In genomic region chr16:1772908-1773702, GRCh38 we compare ENCODE assay signal across 8 cellular contexts. TPM values are rescaled to one million over a fixed set of nuclear protein-coding genes. Genes with fewer than 3 reads are reported as not detected.
DNase-seq lines count a peak whose midpoint lies in the region; ATAC-seq and TF ChIP-seq lines count a peak whose summit lies in the region.

Gene MRPS34 (minus strand): TSS chr16:1773134. CDS start chr16:1773119, 15 bp downstream.

- H3K36me3 ChIP-seq in HAP-1 (replicated peaks) (peaks cover 57% of the 10 kb centered on the region), left ventricle myocardium inferior (peaks cover 45% of the 10 kb centered on the region), psoas muscle (ENCODE audit: insufficient read depth in 1 of 2, low read depth in 1 of 2) (peaks cover 0 to 48% of the 10 kb centered on the region in 2 donors)

- intact Hi-C loops in T-helper 1 cell treated with Interleukin-12 subunit alpha and Interleukin-12 subunit beta and Interleukin-4 antibody, amounts not matched to agents 30 ng/mL and 1 ng/mL, for 36 hours (cut with micrococcal nuclease), result loop anchor here (1.0 to 10.0 kb wide), 10 partner anchors 9 to 899 kb away; partner anchors contain the start of genes CLCN7, CRAMP1, FAHD1 and HAGH
- intact Hi-C loops in left ventricle myocardium inferior (cut with micrococcal nuclease) (no loop called here), psoas muscle (cut with DNase I) (loop anchor here (5.0 to 10.0 kb wide), 2 partner anchors 66 to 172 kb away; partner anchors contain the start of genes MAPK8IP3 (in 1 of the 2) and MSRB1 (in 1 of the 2))

- H3K27me3 ChIP-seq in HAP-1 (ENCODE audit: low read depth) (no peaks in the 10 kb centered on the region), left ventricle myocardium inferior (ENCODE audit: low read depth) (no peaks in the 10 kb centered on the region), psoas muscle (ENCODE audit: insufficient read depth in 3 of 3, low read length in 2 of 3) (no peaks in the 10 kb centered on the region)

- H3K9me3 ChIP-seq in HAP-1, result no peaks in the 10 kb centered on the region
- H3K9me3 ChIP-seq in left ventricle myocardium inferior (replicated peaks), result no peaks in the 10 kb centered on the region
- no peaks in the 10 kb centered on the region for H3K9me3 ChIP-seq in psoas muscle

- peak; percentile 65 to 80 (median 78) for ATAC-seq in psoas muscle

- H3K4me3 ChIP-seq in HAP-1 (peak within 1 kb of the TSS; percentile 86), left ventricle myocardium inferior (peak within 1 kb of the TSS; percentile 92), psoas muscle (peak within 1 kb of the TSS; percentile 76)

- peak; percentile 78 for DNase-seq in EH (ENCODE audit: low read depth)
- peak; percentile 72 to 91 for DNase-seq in HAP-1 (ENCODE audit: low spot score in 2 of 2)
- DNase-seq in NCI-H128 (lab: John Stamatoyannopoulos, UW; ENCODE audit: unreplicated experiment), result peak; percentile 57
- DNase-seq in amniotic epithelial cell (ENCODE audit: low read depth), result peak; percentile 77
- DNase-seq in left ventricle myocardium inferior, result peak; percentile 86
- DNase-seq in psoas muscle, result peak; percentile 87 to 92
- DNase-seq in ureter (ENCODE audit: low spot score), result peak; percentile 86

- 0 to 1% (median 1%) methylated on average over 62 to 108 of the region's 108 CpGs for WGBS in psoas muscle, 3 donors

- H3K27ac ChIP-seq in left ventricle myocardium inferior (replicated peaks), result peak within 1 kb of the TSS; percentile 95
- peak within 1 kb of the TSS; percentile 90 for H3K27ac ChIP-seq in psoas muscle

- H3K4me1 ChIP-seq in HAP-1 (peaks cover 6% of the 10 kb centered on the region; the same call in 1 of the 2 replicates), left ventricle myocardium inferior (peaks cover 65% of the 10 kb centered on the region), psoas muscle (peaks cover 18% of the 10 kb centered on the region)

- TF ChIP-seq CTCF in left ventricle myocardium inferior (IDR thresholded peaks at IDR 0.05; ENCODE audit: borderline replicate concordance), result peak; percentile 79
- TF ChIP-seq CTCF in psoas muscle (IDR thresholded peaks at IDR 0.05), result peak; percentile 66

- in situ Hi-C loops in HAP-1 (cut with MboI; ENCODE audit: low sequenced_read_pairs), result loop anchor here (5.0 kb wide), 1 partner anchor 66 kb away; the partner anchor contains the start of gene MAPK8IP3

RNA-seq across cellular contexts. Expression of gene MRPS34, which starts in this region (rescaled TPM):
- total RNA-seq in T-helper 1 cell treated with Interleukin-12 subunit alpha and Interleukin-12 subunit beta and Interleukin-4 antibody, amounts not matched to agents 30 ng/mL and 1 ng/mL, for 36 hours, result 112 and 118 TPM in 2 replicates
- 78.0 TPM for total RNA-seq in left ventricle myocardium inferior
- 10 to 100 TPM; 56.3 to 75.1 (median 71.4) TPM for total RNA-seq in psoas muscle
- polyA plus RNA-seq in psoas muscle, result 100 to 1,000 TPM in 2 of 3 donors, 10 to 100 TPM in 1; 85.6 to 172 (median 138) TPM
- total RNA-seq in ureter, result 78.6 TPM

Comparison
In these comparisons a context has a peak if more than half of its experiments do, and no peak if none do; other contexts are left out.
1. Peak in every context shown above with its lines: DNase-seq, ATAC-seq, H3K4me3 ChIP-seq and H3K27ac ChIP-seq.